8 cellular contexts compared by ENCODE assay signal in genomic region chr2:239298126-239298804, GRCh38.
DNase-seq lines count a peak whose midpoint lies in the region; ATAC-seq and TF ChIP-seq lines count a peak whose summit lies in the region.
"Had no signal": no experiment of that assay in that cellular context is flagged by ENCODE, and none has a peak within 500 bp of the region (broad histone marks: within the 10 kb centered on the region; RNA-seq: fewer than 3 reads in every experiment).

No MANE protein-coding gene starts in this region.

- H3K27me3 ChIP-seq in thoracic aorta (replicated peaks; ENCODE audit: insufficient read depth) = no peaks in the 10 kb centered on the region
- H3K27me3 ChIP-seq in PC-9 (ENCODE audit: insufficient read depth, low read depth) = no peaks in the 10 kb centered on the region
- H3K27me3 ChIP-seq: breast epithelium had no signal

- TF ChIP-seq CTCF in nephron progenitor cell (IDR thresholded peaks at IDR 0.05) = no peak
- no peak for TF ChIP-seq CTCF in thoracic aorta (IDR thresholded peaks at IDR 0.05)
- no peak for TF ChIP-seq CTCF in PC-9 (conservative IDR thresholded peaks at IDR 0.05)

- no peaks in the 10 kb centered on the region for H3K79me2 ChIP-seq in PC-9 (ENCODE audit: low read depth)

- POLR2A ChIA-PET in T-cell (lab: Charles Lee) = interaction anchor here in 1 of 2 donors (0.6 to 0.7 kb wide), 2 partner anchors 33 to 93 kb away, joined by 3 to 14 read pairs; no protein-coding TSS in a partner anchor
- POLR2A ChIA-PET in PC-9 (lab: Charles Lee; ENCODE audit: unreplicated experiment) = interaction anchor here (0.5 kb wide), 1 partner anchor 89 kb away, joined by 3 read pairs; no protein-coding TSS in a partner anchor

- H3F3A ChIP-seq in PC-9 (ENCODE audit: insufficient read depth, low read depth) = no peaks in the 10 kb centered on the region

- peaks cover 3% of the 10 kb centered on the region for H3K36me3 Mint-ChIP-seq in T-cell
- no peaks in the 10 kb centered on the region for H3K36me3 Mint-ChIP-seq in nephron progenitor cell (ENCODE audit: low read depth)

- CTCF ChIA-PET in T-cell (lab: Charles Lee) = interaction anchor here (0.7 to 1.3 kb wide), 3 partner anchors 31 to 1417 kb away, joined by 4 to 8 read pairs (median 5); no protein-coding TSS in a partner anchor
- CTCF ChIA-PET in PC-9 (lab: Charles Lee) = no interaction called here

- H3K4me2 ChIP-seq in PC-9 = no peak overlapping the region

- H3K9me2 ChIP-seq in PC-9 (ENCODE audit: insufficient read depth) = no peaks in the 10 kb centered on the region

- peaks cover 4% of the 10 kb centered on the region; the same call in 1 of the 2 replicates for H4K20me1 ChIP-seq in PC-9 (ENCODE audit: insufficient read depth)

- no peaks in the 10 kb centered on the region for H3K27me3 Mint-ChIP-seq in T-cell
- peaks cover 10% of the 10 kb centered on the region for H3K27me3 Mint-ChIP-seq in nephron progenitor cell (ENCODE audit: low read depth, poor library complexity)

- H3K4me3 Mint-ChIP-seq in T-cell (peak overlapping the region; percentile 73 to 86 (median 79)), nephron progenitor cell (no peak overlapping the region)

- peak; percentile 43 to 90 (median 76) for DNase-seq in T-cell
- DNase-seq in activated effector memory CD4-positive, alpha-beta T cell treated with anti-CD3 and anti-CD28 coated beads, Interleukin-2, amount 50 U/mL, for 16 hours = peak; percentile 88
- DNase-seq in nephron progenitor cell = no peak
- DNase-seq in thoracic aorta (ENCODE audit: low spot score) = no peak
- no peak for DNase-seq in PC-9
- no peak for DNase-seq in erythroblast (lab: John Stamatoyannopoulos, UW)

- no peak overlapping the region for H2AFZ ChIP-seq in PC-9

- no peak for TF ChIP-seq POLR2A in erythroblast (IDR thresholded peaks at IDR 0.05; ENCODE audit: low read length)

- intact Hi-C loops in PC-9 (cut with micrococcal nuclease; ENCODE audit: unreplicated experiment) = no loop called here

- H3K27ac ChIP-seq in thoracic aorta (no peak overlapping the region), PC-9 (no peak overlapping the region)
- H3K27ac ChIP-seq: breast epithelium had no signal

- H3K4me3 ChIP-seq in thoracic aorta (peak overlapping the region; percentile 5), PC-9 (no peak overlapping the region)
- H3K4me3 ChIP-seq: breast epithelium had no signal

- H3K9me3 ChIP-seq in thoracic aorta = no peaks in the 10 kb centered on the region
- H3K9me3 ChIP-seq in PC-9 (ENCODE audit: insufficient read depth, low read depth) = no peaks in the 10 kb centered on the region
- H3K9me3 ChIP-seq: breast epithelium had no signal

- H3K4me1 ChIP-seq in thoracic aorta (ENCODE audit: control insufficient read depth in 1 of 2, low read depth in 2 of 2) (peaks cover 7 to 14% of the 10 kb centered on the region in 2 donors), PC-9 (replicated peaks; ENCODE audit: insufficient read depth) (no peaks in the 10 kb centered on the region)
- H3K4me1 ChIP-seq: breast epithelium had no signal

- no TSS peak for BruUV-seq in PC-9 (replicated peaks; lab: Mats Ljungman, UMichigan)

- H3K4me1 Mint-ChIP-seq in T-cell (peaks cover 66 to 84% (median 77%) of the 10 kb centered on the region in 3 donors), nephron progenitor cell (peaks cover 65% of the 10 kb centered on the region)

- H3K36me3 ChIP-seq in thoracic aorta (no peaks in the 10 kb centered on the region), PC-9 (ENCODE audit: low read depth) (no peaks in the 10 kb centered on the region)
- H3K36me3 ChIP-seq: breast epithelium had no signal

- H3K9me3 Mint-ChIP-seq in T-cell (no peaks in the 10 kb centered on the region), nephron progenitor cell (no peaks in the 10 kb centered on the region)

- H3K27ac Mint-ChIP-seq in T-cell = peak overlapping the region; percentile 93 to 95
- H3K27ac Mint-ChIP-seq in nephron progenitor cell = peak overlapping the region; percentile 19

- ATAC-seq in T-cell (replicated peaks in 1 of 4) (peak; percentile 89 to 91 (median 89)), thoracic aorta (ENCODE audit: insufficient number of reproducible peaks, low FRiP score, low read depth) (no peak), HG02973 (IDR thresholded peaks at IDR 0.05; ENCODE audit: unreplicated experiment) (no peak)

Comparison
In these comparisons a context has a peak if more than half of its experiments do, and no peak if none do; other contexts are left out.
1. ATAC-seq: peak in T-cell (4 of 4); none in thoracic aorta (single experiment) and HG02973 (single experiment).
2. DNase-seq: peak in T-cell (34 of 34) and activated effector memory CD4-positive, alpha-beta T cell treated with anti-CD3 and anti-CD28 coated beads, Interleukin-2, amount 50 U/mL, for 16 hours (single experiment); none in nephron progenitor cell (single experiment), thoracic aorta (single experiment), PC-9 (0 of 2) and erythroblast (0 of 2).